Comparison of ENCODE assay signal across 9 cellular contexts in genomic region chr3:183554377-183554776, GRCh38. TPM values are rescaled to one million over a fixed set of nuclear protein-coding genes. Genes with fewer than 3 reads are reported as not detected.
DNase-seq lines count a peak whose midpoint lies in the region; ATAC-seq and FAIRE-seq lines count a peak whose summit lies in the region.
"Had no signal": no experiment of that assay in that cellular context is flagged by ENCODE, and none has a peak within 500 bp of the region (broad histone marks: within the 10 kb centered on the region; RNA-seq: fewer than 3 reads in every experiment).

No MANE protein-coding gene starts in this region.

- H3K36me3 Mint-ChIP-seq in activated naive CD8-positive, alpha-beta T cell treated with anti-CD3 and anti-CD28 coated beads, Interleukin-2, amount 50 U/mL, for 24 hours (ENCODE audit: low read depth) = peaks cover 27% of the 10 kb centered on the region

- no peaks in the 10 kb centered on the region for H3K36me3 ChIP-seq in small intestine (ENCODE audit: control insufficient read depth in 2 of 2, insufficient read depth in 2 of 2, low read length in 2 of 2)

- peak overlapping the region; percentile 3 to 39 for H3K4me3 ChIP-seq in small intestine (ENCODE audit: low read depth in 1 of 2, low read length in 2 of 2)

- H3K4me1 Mint-ChIP-seq in activated naive CD8-positive, alpha-beta T cell treated with anti-CD3 and anti-CD28 coated beads, Interleukin-2, amount 50 U/mL, for 24 hours = peaks cover 79% of the 10 kb centered on the region

- no peaks in the 10 kb centered on the region for H3K9me3 Mint-ChIP-seq in activated naive CD8-positive, alpha-beta T cell treated with anti-CD3 and anti-CD28 coated beads, Interleukin-2, amount 50 U/mL, for 24 hours

- H3K27me3 ChIP-seq in small intestine (ENCODE audit: control insufficient read depth in 2 of 2, insufficient read depth in 2 of 2, low read length in 2 of 2) = no peaks in the 10 kb centered on the region

- no peaks in the 10 kb centered on the region for H3K9me3 ChIP-seq in small intestine (ENCODE audit: control insufficient read depth, low read depth)

- FAIRE-seq in small intestine (lab: Jason Lieb, UNC) = no peak

- peak; percentile 50 to 63 for ATAC-seq in activated CD4-positive, CD25-positive, alpha-beta regulatory T cell treated with anti-CD3 and anti-CD28 coated beads, Interleukin-2, amount 50 U/mL, for 24 hours
- ATAC-seq in HG03342 (IDR thresholded peaks at IDR 0.05; ENCODE audit: unreplicated experiment) (peak; percentile 50), HG03469 (IDR thresholded peaks at IDR 0.05; ENCODE audit: unreplicated experiment) (no peak)
- peak; percentile 72 for ATAC-seq in activated naive CD8-positive, alpha-beta T cell treated with anti-CD3 and anti-CD28 coated beads, Interleukin-2, amount 50 U/mL, for 24 hours

- H3K27ac Mint-ChIP-seq in activated naive CD8-positive, alpha-beta T cell treated with anti-CD3 and anti-CD28 coated beads, Interleukin-2, amount 50 U/mL, for 24 hours = peak overlapping the region; percentile 99

- peaks cover 0 to 2% of the 10 kb centered on the region in 2 donors for H3K4me1 ChIP-seq in small intestine (ENCODE audit: control insufficient read depth in 2 of 2, insufficient read depth in 1 of 2, low read depth in 1 of 2, low read length in 1 of 2)

- DNase-seq in activated CD4-positive, CD25-positive, alpha-beta regulatory T cell (lab: John Stamatoyannopoulos, UW) = no peak
- DNase-seq in activated naive CD8-positive, alpha-beta T cell treated with anti-CD3 and anti-CD28 coated beads, Interleukin-2, amount 50 U/mL, for 24 hours = no peak
- DNase-seq in small intestine = no peak
- DNase-seq in T1000 (lab: John Stamatoyannopoulos, UW) = no peak
- no peak for DNase-seq in NCI-H1436 treated with DMSO at 0.1 percent for 48 hours (lab: John Stamatoyannopoulos, UW)

- H3K27ac ChIP-seq in small intestine (ENCODE audit: low read depth in 1 of 2, low read length in 1 of 2) = peak overlapping the region in 1 of 2 donors; percentile 51

- WGBS in small intestine, 3 donors = 65 to 81% (median 69%) methylated on average over 1 of the region's 1 CpG

- H3K4me3 Mint-ChIP-seq in activated naive CD8-positive, alpha-beta T cell treated with anti-CD3 and anti-CD28 coated beads, Interleukin-2, amount 50 U/mL, for 24 hours = peak overlapping the region; percentile 96

- H3K27me3 Mint-ChIP-seq in activated naive CD8-positive, alpha-beta T cell treated with anti-CD3 and anti-CD28 coated beads, Interleukin-2, amount 50 U/mL, for 24 hours = no peaks in the 10 kb centered on the region

RNA-seq across cellular contexts. Expression of gene KLHL6, which starts 1.1 kb away (rescaled TPM):
- polyA plus RNA-seq in small intestine = 1 to 10 TPM in 2 of 3 donors, under 1 TPM in 1; 0.22 to 2.0 (median 1.1) TPM
- polyA plus RNA-seq: neural cell had no signal
